In the genomic region with DNA sequence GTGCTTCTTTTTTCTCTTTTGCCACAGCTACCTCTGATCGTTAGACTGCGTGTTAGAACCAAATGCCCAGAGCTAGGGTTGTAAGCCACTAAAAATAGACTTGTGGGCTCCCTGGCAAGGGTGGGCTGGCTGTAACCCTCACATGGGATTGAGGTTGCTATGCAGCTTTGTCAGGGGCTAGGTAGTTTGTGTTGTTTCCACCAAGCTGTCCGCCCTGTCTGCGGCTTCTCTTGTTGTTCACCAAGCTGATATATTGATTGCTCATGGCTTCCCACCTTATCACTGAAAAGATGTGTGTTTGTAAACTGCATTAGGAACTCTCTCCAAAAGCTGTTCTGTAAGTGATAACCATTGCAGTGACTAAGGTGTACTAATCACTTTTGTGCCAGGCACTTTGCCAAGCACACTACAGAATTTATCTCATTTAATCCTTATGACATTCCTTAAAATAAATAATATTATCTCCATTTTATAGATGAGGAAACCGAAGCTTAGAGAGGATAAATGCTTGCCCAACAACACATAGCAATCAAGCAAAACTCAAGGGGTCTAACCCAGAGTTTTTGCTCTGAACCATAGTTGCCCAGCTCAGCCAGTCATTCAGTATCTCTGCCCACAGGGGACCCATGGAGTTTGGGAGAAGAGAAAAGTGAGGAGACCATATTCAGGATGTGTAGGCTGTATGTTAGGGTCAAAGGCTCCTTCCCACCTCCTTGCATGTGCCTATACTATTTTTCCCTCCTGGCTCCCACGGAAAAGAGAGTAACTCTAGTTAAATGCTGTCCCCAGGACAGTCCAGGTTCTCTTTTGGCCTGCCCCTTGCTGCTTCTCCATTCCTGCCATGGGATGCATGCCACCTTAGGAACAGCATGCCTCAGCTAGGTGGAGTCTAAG, we compare ENCODE assay signal across 1 cellular context.
TF ChIP-seq lines count a peak whose summit lies in the region.

No MANE protein-coding gene starts in this region.

TF ChIP-seq in HEK293, 187 proteins besides CTCF, POLR2A, EP300 and RAD21 (continued from another document):
- TF ChIP-seq, protein P1, sequence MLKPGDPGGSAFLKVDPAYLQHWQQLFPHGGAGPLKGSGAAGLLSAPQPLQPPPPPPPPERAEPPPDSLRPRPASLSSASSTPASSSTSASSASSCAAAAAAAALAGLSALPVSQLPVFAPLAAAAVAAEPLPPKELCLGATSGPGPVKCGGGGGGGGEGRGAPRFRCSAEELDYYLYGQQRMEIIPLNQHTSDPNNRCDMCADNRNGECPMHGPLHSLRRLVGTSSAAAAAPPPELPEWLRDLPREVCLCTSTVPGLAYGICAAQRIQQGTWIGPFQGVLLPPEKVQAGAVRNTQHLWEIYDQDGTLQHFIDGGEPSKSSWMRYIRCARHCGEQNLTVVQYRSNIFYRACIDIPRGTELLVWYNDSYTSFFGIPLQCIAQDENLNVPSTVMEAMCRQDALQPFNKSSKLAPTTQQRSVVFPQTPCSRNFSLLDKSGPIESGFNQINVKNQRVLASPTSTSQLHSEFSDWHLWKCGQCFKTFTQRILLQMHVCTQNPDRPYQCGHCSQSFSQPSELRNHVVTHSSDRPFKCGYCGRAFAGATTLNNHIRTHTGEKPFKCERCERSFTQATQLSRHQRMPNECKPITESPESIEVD (tag by site-specific recombination; IDR thresholded peaks at IDR 0.05), result peak; percentile 12; the same call in 1 of the 2 replicates
- TF ChIP-seq ZNF600 (tag by site-specific recombination; IDR thresholded peaks at IDR 0.05) (0 out of 2 replicates have a peak, but pooled peaks have one; percentile 13), ZNF664 (tag by site-specific recombination; IDR thresholded peaks at IDR 0.05) (peak; percentile 86), ZFHX2 (tag by site-specific recombination; conservative IDR thresholded peaks at IDR 0.05) (peak; percentile 78), IKZF3 (tag by site-specific recombination; IDR thresholded peaks at IDR 0.05) (peak; percentile 9; the same call in 1 of the 2 replicates), KLF9 (tag by site-specific recombination; IDR thresholded peaks at IDR 0.05; ENCODE audit: low read depth) (no peak)
